ENCODE assay signal across 11 cellular contexts in genomic region chr9:83062011-83062652, GRCh38. TPM values are rescaled to one million over a fixed set of nuclear protein-coding genes. Genes with fewer than 3 reads are reported as not detected.
DNase-seq lines count a peak whose midpoint lies in the region; ATAC-seq, FAIRE-seq and TF ChIP-seq lines count a peak whose summit lies in the region.
"Had no signal": no experiment of that assay in that cellular context is flagged by ENCODE, and none has a peak within 500 bp of the region (broad histone marks: within the 10 kb centered on the region; RNA-seq: fewer than 3 reads in every experiment).

No MANE protein-coding gene starts in this region.

- 1% methylated on average over 53 of the region's 53 CpGs for WGBS in urinary bladder

- no peaks in the 10 kb centered on the region for H3K4me1 Mint-ChIP-seq in activated naive CD8-positive, alpha-beta T cell treated with anti-CD3 and anti-CD28 coated beads, Interleukin-2, amount 10 ng/mL, durations not matched to agents 7 days and 5 days
- H3K4me1 Mint-ChIP-seq in activated naive CD8-positive, alpha-beta T cell treated with anti-CD3 and anti-CD28 coated beads, Interleukin-2, amount 50 U/mL, for 24 hours = no peaks in the 10 kb centered on the region
- peaks cover 12% of the 10 kb centered on the region for H3K4me1 Mint-ChIP-seq in astrocyte (ENCODE audit: low read depth, unreplicated experiment)
- H3K4me1 Mint-ChIP-seq in activated naive CD4-positive, alpha-beta T cell treated with anti-CD3 and anti-CD28 coated beads for 36 hours (ENCODE audit: low read depth) = peaks cover 2% of the 10 kb centered on the region
- H3K4me1 Mint-ChIP-seq: memory B cell had no signal

- H3K36me3 ChIP-seq in astrocyte (ENCODE audit: insufficient read depth, low read length) (no peaks in the 10 kb centered on the region), urinary bladder (ENCODE audit: insufficient read depth) (no peaks in the 10 kb centered on the region)

- no peaks in the 10 kb centered on the region for H3K9me3 ChIP-seq in astrocyte (ENCODE audit: insufficient read depth, low read depth, low read length)

- H3K27ac Mint-ChIP-seq in activated naive CD8-positive, alpha-beta T cell treated with anti-CD3 and anti-CD28 coated beads, Interleukin-2, amount 10 ng/mL, durations not matched to agents 7 days and 5 days = no peak overlapping the region
- no peak overlapping the region for H3K27ac Mint-ChIP-seq in activated naive CD8-positive, alpha-beta T cell treated with anti-CD3 and anti-CD28 coated beads, Interleukin-2, amount 50 U/mL, for 24 hours
- no peak overlapping the region for H3K27ac Mint-ChIP-seq in astrocyte (ENCODE audit: unreplicated experiment)
- H3K27ac Mint-ChIP-seq in activated naive CD4-positive, alpha-beta T cell treated with anti-CD3 and anti-CD28 coated beads for 36 hours = no peak overlapping the region
- H3K27ac Mint-ChIP-seq: memory B cell had no signal

- intact Hi-C loops in left colon (cut with DNase I, micrococcal nuclease) = no loop called here
- intact Hi-C loops in activated naive CD4-positive, alpha-beta T cell treated with anti-CD3 and anti-CD28 coated beads for 36 hours (cut with micrococcal nuclease) = no loop called here

- no peaks in the 10 kb centered on the region for H3K79me2 ChIP-seq in astrocyte (ENCODE audit: insufficient read depth, low read length)

- H3K27me3 Mint-ChIP-seq in activated naive CD8-positive, alpha-beta T cell treated with anti-CD3 and anti-CD28 coated beads, Interleukin-2, amount 10 ng/mL, durations not matched to agents 7 days and 5 days = peaks cover 46% of the 10 kb centered on the region
- H3K27me3 Mint-ChIP-seq in activated naive CD8-positive, alpha-beta T cell treated with anti-CD3 and anti-CD28 coated beads, Interleukin-2, amount 50 U/mL, for 24 hours = peaks cover 34% of the 10 kb centered on the region
- H3K27me3 Mint-ChIP-seq in astrocyte (ENCODE audit: low read depth, unreplicated experiment) = peaks cover 34% of the 10 kb centered on the region
- peaks cover 47% of the 10 kb centered on the region for H3K27me3 Mint-ChIP-seq in activated naive CD4-positive, alpha-beta T cell treated with anti-CD3 and anti-CD28 coated beads for 36 hours (ENCODE audit: low read depth)

- no peak for FAIRE-seq in astrocyte (lab: Jason Lieb, UNC)
- FAIRE-seq: G401.6 had no signal

- POLR2A ChIA-PET in activated naive CD8-positive, alpha-beta T cell treated with anti-CD3 and anti-CD28 coated beads, Interleukin-2, amount 10 ng/mL, durations not matched to agents 7 days and 5 days (lab: Charles Lee) = no interaction called here

- no peak for DNase-seq in activated naive CD8-positive, alpha-beta T cell treated with anti-CD3 and anti-CD28 coated beads, Interleukin-2, amount 10 ng/mL, durations not matched to agents 7 days and 5 days
- DNase-seq in activated naive CD8-positive, alpha-beta T cell treated with anti-CD3 and anti-CD28 coated beads, Interleukin-2, amount 50 U/mL, for 24 hours = no peak
- DNase-seq in astrocyte (ENCODE audit: low read depth) = peak; percentile 52
- peak; percentile 71 to 72 for DNase-seq in left colon
- DNase-seq in activated naive CD4-positive, alpha-beta T cell treated with anti-CD3 and anti-CD28 coated beads for 36 hours = no peak
- DNase-seq in activated CD4-positive, alpha-beta T cell treated with anti-CD3 and anti-CD28 coated beads for 4 hours = no peak

- peak overlapping the region; percentile 79 for H2AFZ ChIP-seq in astrocyte (ENCODE audit: low read depth, low read length)

- H3K4me2 ChIP-seq in astrocyte (ENCODE audit: low read length) = peak overlapping the region; percentile 89

- peak overlapping the region; percentile 52 for H3K4me3 ChIP-seq in astrocyte (ENCODE audit: insufficient read depth, low read depth, low read length)
- peak overlapping the region; percentile 32 for H3K4me3 ChIP-seq in urinary bladder (ENCODE audit: low read depth, low read length)

- no peak overlapping the region for H3K27ac ChIP-seq in astrocyte (ENCODE audit: low read depth, low read length)
- peak overlapping the region; percentile 75 for H3K27ac ChIP-seq in urinary bladder (ENCODE audit: low read depth)

- CTCF ChIA-PET in activated naive CD4-positive, alpha-beta T cell treated with anti-CD3 and anti-CD28 coated beads for 36 hours (lab: Charles Lee) = no interaction called here

- H3K9me3 Mint-ChIP-seq in activated naive CD8-positive, alpha-beta T cell treated with anti-CD3 and anti-CD28 coated beads, Interleukin-2, amount 10 ng/mL, durations not matched to agents 7 days and 5 days = no peaks in the 10 kb centered on the region
- H3K9me3 Mint-ChIP-seq in activated naive CD8-positive, alpha-beta T cell treated with anti-CD3 and anti-CD28 coated beads, Interleukin-2, amount 50 U/mL, for 24 hours = no peaks in the 10 kb centered on the region
- no peaks in the 10 kb centered on the region for H3K9me3 Mint-ChIP-seq in astrocyte (ENCODE audit: unreplicated experiment)
- no peaks in the 10 kb centered on the region for H3K9me3 Mint-ChIP-seq in activated naive CD4-positive, alpha-beta T cell treated with anti-CD3 and anti-CD28 coated beads for 36 hours

- peak overlapping the region; percentile 50 for H3K9ac ChIP-seq in astrocyte (ENCODE audit: low read length)

- no peaks in the 10 kb centered on the region for H3K36me3 Mint-ChIP-seq in activated naive CD8-positive, alpha-beta T cell treated with anti-CD3 and anti-CD28 coated beads, Interleukin-2, amount 10 ng/mL, durations not matched to agents 7 days and 5 days
- H3K36me3 Mint-ChIP-seq in activated naive CD8-positive, alpha-beta T cell treated with anti-CD3 and anti-CD28 coated beads, Interleukin-2, amount 50 U/mL, for 24 hours (ENCODE audit: low read depth) = peaks cover 4% of the 10 kb centered on the region
- H3K36me3 Mint-ChIP-seq in astrocyte (ENCODE audit: low read depth, unreplicated experiment) = no peaks in the 10 kb centered on the region
- H3K36me3 Mint-ChIP-seq in activated naive CD4-positive, alpha-beta T cell treated with anti-CD3 and anti-CD28 coated beads for 36 hours (ENCODE audit: low read depth) = no peaks in the 10 kb centered on the region
- H3K36me3 Mint-ChIP-seq: memory B cell had no signal

- H3K27me3 ChIP-seq in astrocyte (ENCODE audit: insufficient read depth, low read length) = peaks cover 8% of the 10 kb centered on the region

- H3K4me1 ChIP-seq in astrocyte (ENCODE audit: insufficient read depth, low read length) (peaks cover 22% of the 10 kb centered on the region), urinary bladder (ENCODE audit: insufficient read depth) (no peaks in the 10 kb centered on the region)

- peak overlapping the region; percentile 27 for H3K4me3 Mint-ChIP-seq in activated naive CD8-positive, alpha-beta T cell treated with anti-CD3 and anti-CD28 coated beads, Interleukin-2, amount 10 ng/mL, durations not matched to agents 7 days and 5 days
- no peak overlapping the region for H3K4me3 Mint-ChIP-seq in activated naive CD8-positive, alpha-beta T cell treated with anti-CD3 and anti-CD28 coated beads, Interleukin-2, amount 50 U/mL, for 24 hours
- peak overlapping the region; percentile 84 for H3K4me3 Mint-ChIP-seq in astrocyte (ENCODE audit: unreplicated experiment)
- H3K4me3 Mint-ChIP-seq in activated naive CD4-positive, alpha-beta T cell treated with anti-CD3 and anti-CD28 coated beads for 36 hours = no peak overlapping the region
- H3K4me3 Mint-ChIP-seq: memory B cell had no signal

- H4K20me1 ChIP-seq in astrocyte (ENCODE audit: insufficient read depth, low read length) = no peaks in the 10 kb centered on the region

- no peak for ATAC-seq in activated naive CD8-positive, alpha-beta T cell treated with anti-CD3 and anti-CD28 coated beads, Interleukin-2, amount 10 ng/mL, durations not matched to agents 7 days and 5 days (ENCODE audit: low read depth)
- no peak for ATAC-seq in activated naive CD8-positive, alpha-beta T cell treated with anti-CD3 and anti-CD28 coated beads, Interleukin-2, amount 50 U/mL, for 24 hours
- ATAC-seq in left colon = peak; percentile 48
- no peak for ATAC-seq in GM21737 (IDR thresholded peaks at IDR 0.05; ENCODE audit: unreplicated experiment)

- no peak for TF ChIP-seq CTCF in astrocyte (IDR thresholded peaks at IDR 0.05; ENCODE audit: insufficient read depth, low read depth, low read length)

RNA-seq across cellular contexts. Expression of gene RASEF, which starts 0.8 kb away (rescaled TPM):
- not detected for total RNA-seq in activated naive CD8-positive, alpha-beta T cell treated with anti-CD3 and anti-CD28 coated beads, Interleukin-2, amount 10 ng/mL, durations not matched to agents 7 days and 5 days
- 0.72 and 0.91 TPM in 2 replicates for total RNA-seq in astrocyte
- 10 to 100 TPM; 51.1 to 54.6 TPM for total RNA-seq in left colon
- 10.9 TPM for total RNA-seq in urinary bladder
- polyA plus RNA-seq in urinary bladder = 1.3 TPM
- not detected for total RNA-seq in activated naive CD4-positive, alpha-beta T cell treated with anti-CD3 and anti-CD28 coated beads for 36 hours
- total RNA-seq: OCI-LY7 had no signal

Comparison
In these comparisons a context has a peak if more than half of its experiments do, and no peak if none do; other contexts are left out.
1. H3K4me3 Mint-ChIP-seq: peak in activated naive CD8-positive, alpha-beta T cell treated with anti-CD3 and anti-CD28 coated beads, Interleukin-2, amount 10 ng/mL, durations not matched to agents 7 days and 5 days (single experiment) and astrocyte (single experiment); none in activated naive CD8-positive, alpha-beta T cell treated with anti-CD3 and anti-CD28 coated beads, Interleukin-2, amount 50 U/mL, for 24 hours (single experiment) and activated naive CD4-positive, alpha-beta T cell treated with anti-CD3 and anti-CD28 coated beads for 36 hours (single experiment).
2. DNase-seq: peak in astrocyte (single experiment) and left colon (2 of 2); none in activated naive CD8-positive, alpha-beta T cell treated with anti-CD3 and anti-CD28 coated beads, Interleukin-2, amount 10 ng/mL, durations not matched to agents 7 days and 5 days (single experiment), activated naive CD8-positive, alpha-beta T cell treated with anti-CD3 and anti-CD28 coated beads, Interleukin-2, amount 50 U/mL, for 24 hours (single experiment), activated naive CD4-positive, alpha-beta T cell treated with anti-CD3 and anti-CD28 coated beads for 36 hours (single experiment) and activated CD4-positive, alpha-beta T cell treated with anti-CD3 and anti-CD28 coated beads for 4 hours (0 of 2).